Comparison of ENCODE assay signal across 8 cellular contexts in the genomic region with DNA sequence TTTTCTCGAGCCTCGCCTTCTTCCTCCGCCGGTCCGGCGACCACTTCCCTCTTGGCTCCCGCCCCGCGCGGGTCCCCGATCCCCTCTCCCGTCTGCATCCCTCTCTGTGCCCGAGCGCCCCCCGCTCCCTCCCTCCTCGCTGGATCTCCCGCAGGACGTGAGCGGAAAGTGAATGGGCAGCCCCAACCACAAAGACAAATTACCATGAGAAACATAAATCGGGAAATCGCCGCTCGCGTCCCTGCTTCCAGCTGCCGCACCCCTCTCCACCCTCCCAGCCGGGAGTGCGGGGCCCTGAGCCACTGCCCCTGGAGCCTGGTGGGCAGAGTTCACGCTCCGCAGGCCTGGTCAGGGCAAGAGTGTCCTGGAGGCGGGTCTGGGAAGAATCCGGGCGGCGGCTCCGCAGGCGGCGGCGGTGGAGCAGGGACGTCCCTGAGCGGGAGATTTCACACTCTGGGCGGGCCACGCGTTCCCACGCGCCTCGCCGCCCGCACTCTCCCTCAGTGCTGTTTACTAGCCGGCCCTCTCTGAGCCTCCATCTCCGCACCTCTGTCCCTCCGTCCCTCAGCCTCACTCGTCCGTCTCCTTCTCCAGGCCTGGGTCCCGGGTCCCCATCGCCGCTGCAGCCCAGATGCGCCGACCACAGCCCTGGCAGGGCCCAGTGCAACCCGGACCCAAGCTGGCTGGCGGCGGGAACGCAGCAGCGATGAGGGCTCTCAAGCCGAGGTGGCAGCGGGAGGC. TPM values are rescaled to one million over a fixed set of nuclear protein-coding genes. Genes with fewer than 3 reads are reported as not detected.
DNase-seq lines count a peak whose midpoint lies in the region; ATAC-seq and TF ChIP-seq lines count a peak whose summit lies in the region.

No MANE protein-coding gene starts in this region.

- no peak for TF ChIP-seq POLR2A in Peyer's patch (IDR thresholded peaks at IDR 0.05)
- TF ChIP-seq POLR2A in vagina (IDR thresholded peaks at IDR 0.05): no peak

- no peaks in the 10 kb centered on the region for H3K9me3 ChIP-seq in Peyer's patch
- no peaks in the 10 kb centered on the region for H3K9me3 ChIP-seq in effector memory CD4-positive, alpha-beta T cell (ENCODE audit: control insufficient read depth, low read length)
- H3K9me3 ChIP-seq in vagina: no peaks in the 10 kb centered on the region

- TF ChIP-seq CTCF in GM12864 (IDR thresholded peaks at IDR 0.05; ENCODE audit: low read depth, low read length, missing control alignments) (no peak), Peyer's patch (IDR thresholded peaks at IDR 0.05) (no peak), vagina (IDR thresholded peaks at IDR 0.05) (no peak)

- H3K4me1 ChIP-seq in Peyer's patch (peaks cover 0 to 30% (median 17%) of the 10 kb centered on the region in 4 donors), vagina (peaks cover 23% of the 10 kb centered on the region)
- H3K4me1 ChIP-seq in effector memory CD4-positive, alpha-beta T cell (ENCODE audit: control insufficient read depth, insufficient read depth, low read length, poor library complexity, severe bottlenecking): peaks cover 13% of the 10 kb centered on the region

- ATAC-seq in GM19455 (IDR thresholded peaks at IDR 0.05; ENCODE audit: unreplicated experiment): no peak
- ATAC-seq in GM19452 (IDR thresholded peaks at IDR 0.05; ENCODE audit: unreplicated experiment): no peak

- H3K4me3 ChIP-seq in GM12864 (ENCODE audit: low read depth, low read length): peak overlapping the region; percentile 42
- H3K4me3 ChIP-seq in Peyer's patch: peak overlapping the region; percentile 40 to 67 (median 56)
- peak overlapping the region; percentile 65 for H3K4me3 ChIP-seq in effector memory CD4-positive, alpha-beta T cell (ENCODE audit: insufficient read depth, low read depth, low read length, poor library complexity, severe bottlenecking)
- H3K4me3 ChIP-seq in vagina: peak overlapping the region; percentile 42 to 60

- peaks cover 0 to 23% of the 10 kb centered on the region in 2 donors for H3K27me3 ChIP-seq in Peyer's patch
- peaks cover 24% of the 10 kb centered on the region for H3K27me3 ChIP-seq in effector memory CD4-positive, alpha-beta T cell (replicated peaks; ENCODE audit: control insufficient read depth, insufficient read depth, low read length, poor library complexity, severe bottlenecking)
- no peaks in the 10 kb centered on the region for H3K27me3 ChIP-seq in vagina

- no peak for DNase-seq in GM12864 (ENCODE audit: low read depth)
- peak in 2 of 3 donors; percentile 50 to 58 for DNase-seq in Peyer's patch
- no peak for DNase-seq in effector memory CD4-positive, alpha-beta T cell
- DNase-seq in mucosa of gallbladder (ENCODE audit: low spot score): peak; percentile 16
- no peak for DNase-seq in vagina (ENCODE audit: extremely low spot score in 2 of 2)
- no peak for DNase-seq in NCI-H1048 (lab: John Stamatoyannopoulos, UW)

- H3K36me3 ChIP-seq in Peyer's patch (no peaks in the 10 kb centered on the region), vagina (no peaks in the 10 kb centered on the region)
- H3K36me3 ChIP-seq in effector memory CD4-positive, alpha-beta T cell (ENCODE audit: control insufficient read depth, insufficient read depth, low read length): no peaks in the 10 kb centered on the region

- intact Hi-C loops in vagina (cut with DNase I): loop anchor here (5.0 kb wide), 1 partner anchor 84 kb away; no protein-coding TSS in a partner anchor

- no peak overlapping the region for H3K27ac ChIP-seq in Peyer's patch
- no peak overlapping the region for H3K27ac ChIP-seq in effector memory CD4-positive, alpha-beta T cell (ENCODE audit: insufficient read depth, low read length, poor library complexity, severe bottlenecking)
- peak overlapping the region; percentile 30 for H3K27ac ChIP-seq in vagina

RNA-seq across cellular contexts. Expression of gene SEMA5B, which starts 0.8 kb away (rescaled TPM):
- total RNA-seq in Peyer's patch: 1 to 10 TPM in 2 of 4 donors, under 1 TPM in 1, not detected in 1; 0.54 to 6.8 (median 2.5) TPM
- total RNA-seq in mucosa of gallbladder: 1.7 TPM
- 0.25 TPM for total RNA-seq in vagina

RNA-seq across cellular contexts. Expression of gene PDIA5, which starts 40.1 kb away (rescaled TPM):
- total RNA-seq in Peyer's patch (10 to 100 TPM; 13.7 to 63.5 (median 19.4) TPM), mucosa of gallbladder (49.3 TPM), vagina (18.9 TPM)

Comparison
In these comparisons a context has a peak if more than half of its experiments do, and no peak if none do; other contexts are left out.
1. DNase-seq: peak in Peyer's patch (2 of 3) and mucosa of gallbladder (single experiment); none in GM12864 (single experiment), effector memory CD4-positive, alpha-beta T cell (0 of 3), vagina (0 of 2) and NCI-H1048 (single experiment).
2. Peak in every context shown above with its lines, with median percentiles within 50 percentile points of each other: H3K4me3 ChIP-seq.